In genomic region chr1:227440167-227440566, GRCh38 we compare ENCODE assay signal across 20 cellular contexts.
DNase-seq lines count a peak whose midpoint lies in the region; ATAC-seq and TF ChIP-seq lines count a peak whose summit lies in the region.
"Had no signal": no experiment of that assay in that cellular context is flagged by ENCODE, and none has a peak within 500 bp of the region (broad histone marks: within the 10 kb centered on the region; RNA-seq: fewer than 3 reads in every experiment).

No MANE protein-coding gene starts in this region.

- TF ChIP-seq CTCF in heart right ventricle (IDR thresholded peaks at IDR 0.05): no peak
- no peak for TF ChIP-seq CTCF in gastrocnemius medialis (IDR thresholded peaks at IDR 0.05 in 4 of 5, conservative IDR thresholded peaks at IDR 0.05 in 1 of 5)

- no peak overlapping the region for H3K4me3 ChIP-seq in BLaER1 treated with 17β-estradiol and CSF1 and Interleukin-3, amounts not matched to agents 10 nM and 100 nM
- H3K4me3 ChIP-seq in adipocyte (ENCODE audit: low read length) (no peak overlapping the region), heart right ventricle (peak overlapping the region in 1 of 10 donors; percentile 2), gastrocnemius medialis (no peak overlapping the region)
- H3K4me3 ChIP-seq: thoracic aorta had no signal

- no peaks in the 10 kb centered on the region for H3K36me3 ChIP-seq in BLaER1 treated with 17β-estradiol and CSF1 and Interleukin-3, amounts not matched to agents 10 nM and 100 nM
- no peaks in the 10 kb centered on the region for H3K36me3 ChIP-seq in adipocyte (ENCODE audit: control insufficient read depth, insufficient read depth, low read length, severe bottlenecking)
- H3K36me3 ChIP-seq in heart right ventricle: no peaks in the 10 kb centered on the region
- no peaks in the 10 kb centered on the region for H3K36me3 ChIP-seq in gastrocnemius medialis
- H3K36me3 ChIP-seq: thoracic aorta had no signal

- ATAC-seq in heart right ventricle: peak in 7 of 8 donors; percentile 46 to 82 (median 68)
- peak; percentile 32 to 47 for ATAC-seq in gastrocnemius medialis
- no peak for ATAC-seq in GM18505 (IDR thresholded peaks at IDR 0.05; ENCODE audit: unreplicated experiment)
- ATAC-seq in GM18519 (IDR thresholded peaks at IDR 0.05; ENCODE audit: low FRiP score, unreplicated experiment): no peak
- ATAC-seq: HCT116; stimulated activated naive B cell treated with anti-CD40 and anti-IgM and Interleukin-4, amounts not matched to agents 10 μg/mL and 1 μg/mL and 100 μg/mL, for 72 hours had no signal

- no peaks in the 10 kb centered on the region for H3K27me3 ChIP-seq in BLaER1 treated with 17β-estradiol and CSF1 and Interleukin-3, amounts not matched to agents 10 nM and 100 nM
- H3K27me3 ChIP-seq in adipocyte (replicated peaks; ENCODE audit: control insufficient read depth, insufficient read depth, low read length) (no peaks in the 10 kb centered on the region), heart right ventricle (no peaks in the 10 kb centered on the region), gastrocnemius medialis (no peaks in the 10 kb centered on the region)

- intact Hi-C loops in heart right ventricle (cut with DNase I): loop anchor here in 4 of 10 donors (5.0 to 10.0 kb wide), 4 partner anchors 203 to 805 kb away; no protein-coding TSS in a partner anchor
- intact Hi-C loops in gastrocnemius medialis (cut with DNase I; ENCODE audit: low total_unique reads): loop anchor here (5.0 kb wide), 1 partner anchor 813 kb away; no protein-coding TSS in a partner anchor

- H3K27ac ChIP-seq in BLaER1 treated with 17β-estradiol and CSF1 and Interleukin-3, amounts not matched to agents 10 nM and 100 nM: no peak overlapping the region
- H3K27ac ChIP-seq in heart right ventricle (peak overlapping the region; percentile 29 to 81 (median 72)), gastrocnemius medialis (peak overlapping the region; percentile 22 to 73 (median 54))
- H3K27ac ChIP-seq: VCaP had no signal

- no peaks in the 10 kb centered on the region for H3K9me3 ChIP-seq in BLaER1 treated with 17β-estradiol and CSF1 and Interleukin-3, amounts not matched to agents 10 nM and 100 nM (replicated peaks in 1 of 11)
- no peaks in the 10 kb centered on the region for H3K9me3 ChIP-seq in adipocyte (ENCODE audit: control insufficient read depth, low read length)
- no peaks in the 10 kb centered on the region for H3K9me3 ChIP-seq in heart right ventricle
- H3K9me3 ChIP-seq in gastrocnemius medialis: no peaks in the 10 kb centered on the region
- H3K9me3 ChIP-seq: Caco-2, thoracic aorta had no signal

- H3K4me1 ChIP-seq in BLaER1 treated with 17β-estradiol and CSF1 and Interleukin-3, amounts not matched to agents 10 nM and 100 nM: peaks cover 0 to 27% (median 9%) of the 10 kb centered on the region in 10 experiments; a peak in 11 of 20 replicates
- H3K4me1 ChIP-seq in adipocyte (ENCODE audit: control insufficient read depth, insufficient read depth, low read length) (peaks cover 9% of the 10 kb centered on the region), heart right ventricle (peaks cover 8 to 70% (median 35%) of the 10 kb centered on the region in 9 donors), gastrocnemius medialis (peaks cover 9 to 27% of the 10 kb centered on the region in 2 donors)
- H3K4me1 ChIP-seq: Caco-2 had no signal

- H3K4me2 ChIP-seq in BLaER1 treated with 17β-estradiol and CSF1 and Interleukin-3, amounts not matched to agents 10 nM and 100 nM: peak overlapping the region in 6 of 11 experiments; percentile 14 to 52 (median 34); a peak in 10 of 22 replicates

- WGBS in heart right ventricle, 2 donors: 32 to 52% methylated on average over 7 of the region's 7 CpGs

- DNase-seq in adipocyte (ENCODE audit: low read depth) (no peak), heart right ventricle (peak in 1 of 2 donors; percentile 40), gastrocnemius medialis (no peak)
- no peak for DNase-seq in activated T-cell treated with anti-CD3 and anti-CD28 coated beads, Interleukin-2, amount 50 U/mL, for 48 hours
- no peak for DNase-seq in activated CD8-positive, alpha-beta memory T cell treated with anti-CD3 and anti-CD28 coated beads, Interleukin-2, amount 50 U/mL, for 48 hours
- DNase-seq: activated CD4-positive, alpha-beta T cell treated with anti-CD3 and anti-CD28 coated beads for 4 hours; activated gamma-delta T cell; Caco-2; effector CD4-positive, alpha-beta T cell; Karpas-422; NCI-H146; NCI-H510A; stimulated activated CD4-positive, alpha-beta T cell treated with anti-CD3 and anti-CD28 coated beads, Interleukin-15, amount 100 ng/mL, for 24 hours; stimulated activated naive B cell treated with anti-CD40 and anti-IgM and Interleukin-4, amounts not matched to agents 10 μg/mL and 1 μg/mL and 100 μg/mL, for 72 hours had no signal

- 0 out of 22 replicates have a peak overlapping the region, but pooled peaks of 1 of the 11 experiments have one; percentile 12 for H3K9ac ChIP-seq in BLaER1 treated with 17β-estradiol and CSF1 and Interleukin-3, amounts not matched to agents 10 nM and 100 nM
- H3K9ac ChIP-seq in adipocyte (ENCODE audit: low read length): peak overlapping the region; percentile 39

- in situ Hi-C loops in gastrocnemius medialis (cut with MboI; ENCODE audit: low sequenced_read_pairs in 4 of 4): loop anchor here (25.0 kb wide), 5 partner anchors 203 to 828 kb away; no protein-coding TSS in a partner anchor

- H4K20me1 ChIP-seq in BLaER1 treated with 17β-estradiol and CSF1 and Interleukin-3, amounts not matched to agents 10 nM and 100 nM: no peaks in the 10 kb centered on the region

- no peak for TF ChIP-seq POLR2A in gastrocnemius medialis (IDR thresholded peaks at IDR 0.05)
- TF ChIP-seq POLR2A in GM18505 (IDR thresholded peaks at IDR 0.05; ENCODE audit: borderline replicate concordance, extremely low read depth, insufficient read depth, insufficient read length): no peak

Comparison
In these comparisons a context has a peak if more than half of its experiments do, and no peak if none do; other contexts are left out.
1. H3K27ac ChIP-seq: peak in heart right ventricle (10 of 10) and gastrocnemius medialis (4 of 4); none in BLaER1 treated with 17β-estradiol and CSF1 and Interleukin-3, amounts not matched to agents 10 nM and 100 nM (0 of 11).
2. ATAC-seq: peak in heart right ventricle (7 of 8) and gastrocnemius medialis (2 of 2); none in GM18505 (single experiment) and GM18519 (single experiment).